8 cellular contexts compared by ENCODE assay signal in genomic region chr2:27075219-27075871, GRCh38. TPM values are rescaled to one million over a fixed set of nuclear protein-coding genes. Genes with fewer than 3 reads are reported as not detected.
A peak's percentile ranks its signal among the peaks of the same experiment; 100 is the strongest.
DNase-seq lines count a peak whose midpoint lies in the region; ATAC-seq and TF ChIP-seq lines count a peak whose summit lies in the region.

No MANE protein-coding gene starts in this region.

- peaks cover 9% of the 10 kb centered on the region for H3K36me3 Mint-ChIP-seq in activated CD4-positive, alpha-beta T cell treated with anti-CD3 and anti-CD28 coated beads for 36 hours (ENCODE audit: low read depth)

- peaks cover 57% of the 10 kb centered on the region for H3K4me1 Mint-ChIP-seq in activated CD4-positive, alpha-beta T cell treated with anti-CD3 and anti-CD28 coated beads for 36 hours

- TF ChIP-seq POLR2A in thyroid gland (IDR thresholded peaks at IDR 0.05) = no peak

- no peaks in the 10 kb centered on the region for H3K27me3 ChIP-seq in cardiac muscle cell
- no peaks in the 10 kb centered on the region for H3K27me3 ChIP-seq in thyroid gland

- POLR2A ChIA-PET in activated CD4-positive, alpha-beta T cell treated with anti-CD3 and anti-CD28 coated beads for 36 hours (lab: Charles Lee) = no interaction called here

- H3K36me3 ChIP-seq in cardiac muscle cell = no peaks in the 10 kb centered on the region
- no peaks in the 10 kb centered on the region for H3K36me3 ChIP-seq in thyroid gland

- H3K4me3 ChIP-seq in cardiac muscle cell = no peak overlapping the region
- H3K4me3 ChIP-seq in thyroid gland (replicated peaks in 1 of 3) = no peak overlapping the region

- no peak overlapping the region for H3K4me3 Mint-ChIP-seq in activated CD4-positive, alpha-beta T cell treated with anti-CD3 and anti-CD28 coated beads for 36 hours

- WGBS in thyroid gland, 2 donors = 67 to 68% methylated on average over 8 of the region's 8 CpGs

- H3K9me3 Mint-ChIP-seq in activated CD4-positive, alpha-beta T cell treated with anti-CD3 and anti-CD28 coated beads for 36 hours (ENCODE audit: low read depth) = no peaks in the 10 kb centered on the region

- TF ChIP-seq CTCF in cardiac muscle cell (IDR thresholded peaks at IDR 0.05; ENCODE audit: low read depth, low read length) (no peak), thyroid gland (IDR thresholded peaks at IDR 0.05) (no peak)

- no peaks in the 10 kb centered on the region for H3K27me3 Mint-ChIP-seq in activated CD4-positive, alpha-beta T cell treated with anti-CD3 and anti-CD28 coated beads for 36 hours

- H3K27ac ChIP-seq in cardiac muscle cell (peak overlapping the region; percentile 7), thyroid gland (no peak overlapping the region)

- peak overlapping the region; percentile 77 for H3K27ac Mint-ChIP-seq in activated CD4-positive, alpha-beta T cell treated with anti-CD3 and anti-CD28 coated beads for 36 hours

- no peak for ATAC-seq in activated CD4-positive, alpha-beta T cell treated with anti-CD3 and anti-CD28 coated beads for 36 hours
- no peak for ATAC-seq in HG02884 (IDR thresholded peaks at IDR 0.05; ENCODE audit: unreplicated experiment)
- ATAC-seq in HG02870 (IDR thresholded peaks at IDR 0.05; ENCODE audit: unreplicated experiment) = no peak

- CTCF ChIA-PET in activated CD4-positive, alpha-beta T cell treated with anti-CD3 and anti-CD28 coated beads for 36 hours (lab: Charles Lee) = interaction anchor here (0.8 kb wide), 1 partner anchor 10 kb away, joined by 3 read pairs; no protein-coding TSS in a partner anchor

- intact Hi-C loops in activated CD4-positive, alpha-beta T cell treated with anti-CD3 and anti-CD28 coated beads for 36 hours (cut with DNase I, micrococcal nuclease) = loop anchor here in 1 of 2 experiments (10.0 kb wide), 1 partner anchor 1401 kb away; the partner anchor contains the start of gene DTNB
- intact Hi-C loops in thyroid gland (cut with DNase I) = no loop called here

- H3K4me1 ChIP-seq in cardiac muscle cell (ENCODE audit: low read depth) = peaks cover 29% of the 10 kb centered on the region
- peaks cover 14 to 20% of the 10 kb centered on the region in 2 donors for H3K4me1 ChIP-seq in thyroid gland

- no peaks in the 10 kb centered on the region for H3K9me3 ChIP-seq in cardiac muscle cell (ENCODE audit: low read depth)
- H3K9me3 ChIP-seq in thyroid gland = no peaks in the 10 kb centered on the region

- peak; percentile 34 for DNase-seq in stimulated activated CD4-positive, alpha-beta T cell treated with anti-CD3 and anti-CD28 coated beads, Interleukin-12 subunit alpha, Interleukin-12 subunit beta, amount 100 ng/mL, for 4 hours
- no peak for DNase-seq in stimulated activated CD4-positive, alpha-beta T cell treated with anti-CD3 and anti-CD28 coated beads, Interleukin-1b, Interleukin-23, amount 100 ng/mL, for 48 hours
- DNase-seq in activated CD4-positive, alpha-beta T cell treated with anti-CD3 and anti-CD28 coated beads for 36 hours = peak; percentile 62
- DNase-seq in cardiac muscle cell (ENCODE audit: low read depth in 1 of 2, low spot score in 1 of 2) (peak; percentile 47 to 84), thyroid gland (peak; percentile 26 to 29), amniotic stem cell (lab: John Stamatoyannopoulos, UW) (no peak)

RNA-seq across cellular contexts. Expression of gene EMILIN1, which starts 3.1 kb away (rescaled TPM):
- total RNA-seq in activated CD4-positive, alpha-beta T cell treated with anti-CD3 and anti-CD28 coated beads for 36 hours = under 1 TPM; 0.40 to 0.46 TPM
- total RNA-seq in cardiac muscle cell (18.5 and 20.2 TPM in 2 replicates), thyroid gland (10 to 100 TPM; 18.6 to 45.4 (median 29.3) TPM)
- 12.2 and 15.6 TPM in 2 replicates for polyA plus RNA-seq in cardiac muscle cell

RNA-seq across cellular contexts. Expression of gene OST4, which starts 3.9 kb away (rescaled TPM):
- total RNA-seq in activated CD4-positive, alpha-beta T cell treated with anti-CD3 and anti-CD28 coated beads for 36 hours = 100 to 1,000 TPM; 305 to 406 TPM
- 289 and 303 TPM in 2 replicates for total RNA-seq in cardiac muscle cell
- 768 and 779 TPM in 2 replicates for polyA plus RNA-seq in cardiac muscle cell
- 100 to 1,000 TPM; 235 to 467 (median 261) TPM for total RNA-seq in thyroid gland

RNA-seq across cellular contexts. Expression of gene KHK, which starts 11.2 kb away (rescaled TPM):
- 10 to 100 TPM; 10.6 to 12.7 TPM for total RNA-seq in activated CD4-positive, alpha-beta T cell treated with anti-CD3 and anti-CD28 coated beads for 36 hours
- total RNA-seq in cardiac muscle cell (9.0 and 9.6 TPM in 2 replicates), thyroid gland (1 to 10 TPM in 3 of 4 donors, under 1 TPM in 1; 0.44 to 2.3 (median 1.7) TPM)
- polyA plus RNA-seq in cardiac muscle cell = 12.9 and 19.2 TPM in 2 replicates

RNA-seq across cellular contexts. Expression of gene AGBL5, which starts 23.9 kb away (rescaled TPM):
- total RNA-seq in activated CD4-positive, alpha-beta T cell treated with anti-CD3 and anti-CD28 coated beads for 36 hours = 10 to 100 TPM; 12.5 to 14.5 TPM
- total RNA-seq in cardiac muscle cell = 52.0 and 52.5 TPM in 2 replicates
- 67.0 and 77.7 TPM in 2 replicates for polyA plus RNA-seq in cardiac muscle cell
- total RNA-seq in thyroid gland = 10 to 100 TPM; 29.1 to 40.0 (median 31.6) TPM

RNA-seq across cellular contexts. Expression of gene TMEM214, which starts 42.6 kb away (rescaled TPM):
- total RNA-seq in activated CD4-positive, alpha-beta T cell treated with anti-CD3 and anti-CD28 coated beads for 36 hours = 10 to 100 TPM; 54.1 to 69.1 TPM
- total RNA-seq in cardiac muscle cell = 38.9 and 48.5 TPM in 2 replicates
- 46.9 and 66.3 TPM in 2 replicates for polyA plus RNA-seq in cardiac muscle cell
- 10 to 100 TPM; 43.3 to 93.8 (median 78.9) TPM for total RNA-seq in thyroid gland

Comparison
In these comparisons a context has a peak if more than half of its experiments do, and no peak if none do; other contexts are left out.
1. DNase-seq: peak in stimulated activated CD4-positive, alpha-beta T cell treated with anti-CD3 and anti-CD28 coated beads, Interleukin-12 subunit alpha, Interleukin-12 subunit beta, amount 100 ng/mL, for 4 hours (single experiment), activated CD4-positive, alpha-beta T cell treated with anti-CD3 and anti-CD28 coated beads for 36 hours (single experiment), cardiac muscle cell (2 of 2) and thyroid gland (2 of 2); none in stimulated activated CD4-positive, alpha-beta T cell treated with anti-CD3 and anti-CD28 coated beads, Interleukin-1b, Interleukin-23, amount 100 ng/mL, for 48 hours (single experiment) and amniotic stem cell (single experiment).
2. RNA of gene EMILIN1, which starts 3.1 kb away (total RNA-seq): 18.6 to 45.4 TPM in thyroid gland and 18.5 to 20.2 TPM in cardiac muscle cell; 0.40 to 0.46 TPM in activated CD4-positive, alpha-beta T cell treated with anti-CD3 and anti-CD28 coated beads for 36 hours; every median in the first group is over 10 times any median in the second.